In genomic region chr5:96962540-96962991, GRCh38 we compare ENCODE assay signal across 10 cellular contexts. TPM values are rescaled to one million over a fixed set of nuclear protein-coding genes. Genes with fewer than 3 reads are reported as not detected.
DNase-seq lines count a peak whose midpoint lies in the region; ATAC-seq and TF ChIP-seq lines count a peak whose summit lies in the region.
"Had no signal": no experiment of that assay in that cellular context is flagged by ENCODE, and none has a peak within 500 bp of the region (broad histone marks: within the 10 kb centered on the region; RNA-seq: fewer than 3 reads in every experiment).

No MANE protein-coding gene starts in this region.

- peaks cover 16% of the 10 kb centered on the region for H3F3A ChIP-seq in SK-N-SH (replicated peaks; ENCODE audit: insufficient read depth)

- peak overlapping the region; percentile 68 to 78 (median 72) for H3K4me3 Mint-ChIP-seq in T-cell

- 95% methylated on average over 4 of the region's 4 CpGs for WGBS in SK-N-SH (ENCODE audit: low lambda C conversion rate)
- 71 to 88% methylated on average over 4 of the region's 4 CpGs for WGBS in gastroesophageal sphincter (ENCODE audit: low coverage in 1 of 2), 2 donors
- WGBS in ovary, 3 donors, result 70 to 86% (median 82%) methylated on average over 4 of the region's 4 CpGs

- H3K9me3 Mint-ChIP-seq in T-cell, result no peaks in the 10 kb centered on the region

- intact Hi-C loops in ovary (cut with DNase I), result no loop called here

- TF ChIP-seq EP300 in SK-N-SH (IDR thresholded peaks at IDR 0.05; ENCODE audit: borderline replicate concordance in 1 of 2, low read depth in 1 of 2, low read length in 1 of 2) (no peak), gastroesophageal sphincter (IDR thresholded peaks at IDR 0.05) (no peak), ovary (IDR thresholded peaks at IDR 0.05) (no peak)

- no peak for TF ChIP-seq RAD21 in SK-N-SH (IDR thresholded peaks at IDR 0.05; ENCODE audit: low read length)

- H3K9me2 ChIP-seq in SK-N-SH, result no peaks in the 10 kb centered on the region

- no peaks in the 10 kb centered on the region for H4K20me1 ChIP-seq in SK-N-SH (ENCODE audit: insufficient read depth)

- 0 out of 2 replicates have a peak overlapping the region, but pooled peaks have one; percentile 18 for H3K4me2 ChIP-seq in SK-N-SH

- peaks cover 0 to 9% of the 10 kb centered on the region in 2 experiments for H3K36me3 ChIP-seq in SK-N-SH (replicated peaks in 1 of 2; ENCODE audit: control insufficient read depth in 1 of 2, insufficient read depth in 2 of 2, low read length in 1 of 2)
- H3K36me3 ChIP-seq in gastroesophageal sphincter, result no peaks in the 10 kb centered on the region
- no peaks in the 10 kb centered on the region for H3K36me3 ChIP-seq in ovary
- H3K36me3 ChIP-seq: thoracic aorta had no signal

- H3K27ac Mint-ChIP-seq in T-cell, result peak overlapping the region; percentile 95

- ATAC-seq in SK-N-SH treated with all-trans-retinoic acid at 6 μM for 48 hours, result no peak
- peak; percentile 26 to 71 (median 32) for ATAC-seq in T-cell (replicated peaks in 1 of 4)
- ATAC-seq in gastroesophageal sphincter, result no peak
- peak; percentile 42 for ATAC-seq in stimulated activated naive CD8-positive, alpha-beta T cell treated with anti-CD3 and anti-CD28 coated beads, Interleukin-15, Interleukin-2, amounts not matched to agents 100 U/mL and 50 U/mL, for 24 hours
- no peak for ATAC-seq in GM21381 (IDR thresholded peaks at IDR 0.05; ENCODE audit: unreplicated experiment)
- no peak for ATAC-seq in GM19395 (IDR thresholded peaks at IDR 0.05; ENCODE audit: unreplicated experiment)

- no peaks in the 10 kb centered on the region for H3K27me3 Mint-ChIP-seq in T-cell

- H3K27me3 ChIP-seq in SK-N-SH (ENCODE audit: insufficient read depth) (no peaks in the 10 kb centered on the region), gastroesophageal sphincter (no peaks in the 10 kb centered on the region), ovary (no peaks in the 10 kb centered on the region)

- H3K9ac ChIP-seq in SK-N-SH, result no peak overlapping the region

- H2AFZ ChIP-seq in SK-N-SH (ENCODE audit: low read depth), result no peak overlapping the region

- TF ChIP-seq POLR2A in gastroesophageal sphincter (IDR thresholded peaks at IDR 0.05), result no peak
- no peak for TF ChIP-seq POLR2A in ovary (IDR thresholded peaks at IDR 0.05)

- peaks cover 85% of the 10 kb centered on the region for H3K79me2 ChIP-seq in SK-N-SH (ENCODE audit: insufficient read depth)

- peaks cover 12% of the 10 kb centered on the region for H3K36me3 Mint-ChIP-seq in T-cell

- H3K4me1 ChIP-seq in SK-N-SH (ENCODE audit: control insufficient read depth in 1 of 2, insufficient read depth in 2 of 2, low read depth in 1 of 2, low read length in 1 of 2) (peaks cover 0 to 32% of the 10 kb centered on the region in 2 experiments; a peak in 1 of 4 replicates), gastroesophageal sphincter (peaks cover 0 to 53% (median 8%) of the 10 kb centered on the region in 3 donors), ovary (ENCODE audit: insufficient read depth) (peaks cover 7% of the 10 kb centered on the region)

- H3K9me3 ChIP-seq in SK-N-SH (peaks cover 7% of the 10 kb centered on the region; the same call in 1 of the 2 replicates), gastroesophageal sphincter (no peaks in the 10 kb centered on the region), ovary (no peaks in the 10 kb centered on the region)
- H3K9me3 ChIP-seq: thoracic aorta had no signal

- H3K4me1 Mint-ChIP-seq in T-cell, result peaks cover 76 to 85% (median 82%) of the 10 kb centered on the region in 3 donors

- DNase-seq in SK-N-SH (no peak), T-cell (peak in 18 of 34 experiments; percentile 7 to 60 (median 18)), ovary (no peak)
- no peak for DNase-seq in stimulated activated naive CD8-positive, alpha-beta T cell treated with anti-CD3 and anti-CD28 coated beads, Interleukin-15, Interleukin-2, amounts not matched to agents 100 U/mL and 50 U/mL, for 24 hours
- DNase-seq: retina had no signal

- TF ChIP-seq CTCF in SK-N-SH (IDR thresholded peaks at IDR 0.05), result no peak
- no peak for TF ChIP-seq CTCF in gastroesophageal sphincter (IDR thresholded peaks at IDR 0.05)
- no peak for TF ChIP-seq CTCF in ovary (IDR thresholded peaks at IDR 0.05)

- H3K27ac ChIP-seq in SK-N-SH (ENCODE audit: low read depth in 2 of 2, low read length in 1 of 2) (peak overlapping the region in 1 of 2 experiments; percentile 48; a peak in 2 of 4 replicates), gastroesophageal sphincter (peak overlapping the region in 3 of 4 donors; percentile 14 to 51 (median 45)), ovary (no peak overlapping the region)
- H3K27ac ChIP-seq: thoracic aorta had no signal

- no peak overlapping the region for H3K4me3 ChIP-seq in SK-N-SH (ENCODE audit: low read depth in 2 of 2, low read length in 1 of 2)
- H3K4me3 ChIP-seq in gastroesophageal sphincter, result no peak overlapping the region
- no peak overlapping the region for H3K4me3 ChIP-seq in ovary
- H3K4me3 ChIP-seq: thoracic aorta had no signal

- CTCF ChIA-PET in SK-N-SH (lab: Yijun Ruan, JAX) (interaction anchor here (0.6 kb wide), 1 partner anchor 180 kb away, joined by 3 read pairs; the partner anchor contains the start of gene LIX1), T-cell (lab: Charles Lee) (interaction anchor here (0.7 to 3.6 kb wide), 5 partner anchors 11 to 1317 kb away, joined by 3 to 17 read pairs (median 4); partner anchors contain the start of gene LNPEP (in 1 of the 2))

- POLR2A ChIA-PET in SK-N-SH (lab: Yijun Ruan, JAX), result no interaction called here
- POLR2A ChIA-PET in T-cell (lab: Charles Lee), result interaction anchor here (0.7 to 1.6 kb wide), 7 partner anchors 12 to 261 kb away, joined by 3 to 9 read pairs (median 4); partner anchors contain the start of gene LNPEP (in 1 of the 2)

TF ChIP-seq in SK-N-SH, 30 proteins besides CTCF, POLR2A, EP300 and RAD21:
- TF ChIP-seq RCOR1 (IDR thresholded peaks at IDR 0.05; ENCODE audit: low read length) (no peak), RFX5 (IDR thresholded peaks at IDR 0.05; ENCODE audit: low read length) (no peak)
TF ChIP-seq in SK-N-SH: peak in this region for 0.

TF ChIP-seq in SK-N-SH treated with all-trans-retinoic acid at 6 μM for 48 hours, 23 proteins besides CTCF, POLR2A, EP300 and RAD21 (continues in another document):
- TF ChIP-seq PPARA (CRISPR knock-in tag; IDR thresholded peaks at IDR 0.05; ENCODE audit: borderline replicate concordance) (no peak), ZFP30 (CRISPR knock-in tag; IDR thresholded peaks at IDR 0.05) (no peak), TSHZ2 (CRISPR knock-in tag; IDR thresholded peaks at IDR 0.05) (no peak), POU6F1 (CRISPR knock-in tag; IDR thresholded peaks at IDR 0.05; ENCODE audit: borderline replicate concordance, low read depth) (no peak)

RNA-seq across cellular contexts. Expression of gene LNPEP, which starts 26.7 kb away (rescaled TPM):
- 4.3 and 5.9 TPM in 2 replicates for polyA plus RNA-seq in SK-N-SH (2012; rRNA removed)
- 6.1 and 6.6 TPM in 2 replicates for polyA plus RNA-seq in SK-N-SH (2012; cell fraction: cytosol; rRNA removed)
- polyA plus RNA-seq in SK-N-SH (2012; cell fraction: nucleus; rRNA removed), result 3.7 and 9.1 TPM in 2 replicates
- 100 to 1,000 TPM in 1 of 5 donors, 10 to 100 TPM in 4; 82.3 to 102 (median 86.3) TPM for total RNA-seq in T-cell
- total RNA-seq in gastroesophageal sphincter, result 100 to 1,000 TPM in 1 of 4 donors, 10 to 100 TPM in 3; 64.8 to 111 (median 80.5) TPM
- 10 to 100 TPM; 22.1 to 45.5 (median 34.5) TPM for total RNA-seq in ovary
- 10 to 100 TPM in 1 of 2 donors, 1 to 10 TPM in 1; 7.6 to 14.2 TPM for polyA plus RNA-seq in ovary

Comparison
In these comparisons a context has a peak if more than half of its experiments do, and no peak if none do; other contexts are left out.
1. DNase-seq: peak in T-cell (18 of 34); none in SK-N-SH (single experiment), stimulated activated naive CD8-positive, alpha-beta T cell treated with anti-CD3 and anti-CD28 coated beads, Interleukin-15, Interleukin-2, amounts not matched to agents 100 U/mL and 50 U/mL, for 24 hours (single experiment) and ovary (0 of 5).
2. H3K27ac ChIP-seq: peak in gastroesophageal sphincter (3 of 4); none in ovary (0 of 2).
3. ATAC-seq: peak in T-cell (4 of 4) and stimulated activated naive CD8-positive, alpha-beta T cell treated with anti-CD3 and anti-CD28 coated beads, Interleukin-15, Interleukin-2, amounts not matched to agents 100 U/mL and 50 U/mL, for 24 hours (single experiment); none in SK-N-SH treated with all-trans-retinoic acid at 6 μM for 48 hours (single experiment), gastroesophageal sphincter (single experiment), GM21381 (single experiment) and GM19395 (single experiment).